ENCODE assay signal across 30 cellular contexts in genomic region chrX:30863969-30864368, GRCh38. TPM values are rescaled to one million over a fixed set of nuclear protein-coding genes. Genes with fewer than 3 reads are reported as not detected.
A peak's percentile ranks its signal among the peaks of the same experiment; 100 is the strongest.
DNase-seq lines count a peak whose midpoint lies in the region; ATAC-seq and TF ChIP-seq lines count a peak whose summit lies in the region.
"Had no signal": no experiment of that assay in that cellular context is flagged by ENCODE, and none has a peak within 500 bp of the region (broad histone marks: within the 10 kb centered on the region; RNA-seq: fewer than 3 reads in every experiment).

No MANE protein-coding gene starts in this region.

- intact Hi-C loops in Right ventricle myocardium superior (cut with DNase I) (no loop called here), left lung (cut with DNase I) (no loop called here), upper lobe of right lung (cut with DNase I) (no loop called here)
- intact Hi-C loops in dendritic cell treated with granulocyte-macrophage colony-stimulating factor and Interleukin-4, amounts not matched to agents 40 ng/mL and 50 ng/mL, for 4 days (cut with micrococcal nuclease) = loop anchor here (1.0 kb wide), 2 partner anchors 13 to 25 kb away; partner anchors contain the start of gene TAB3

- H3K36me3 Mint-ChIP-seq in dendritic cell treated with granulocyte-macrophage colony-stimulating factor and Interleukin-4, amounts not matched to agents 40 ng/mL and 50 ng/mL, for 4 days (ENCODE audit: low read depth) = peaks cover 28% of the 10 kb centered on the region
- peaks cover 11% of the 10 kb centered on the region for H3K36me3 Mint-ChIP-seq in activated T-cell treated with anti-CD3 and anti-CD28 coated beads, Interleukin-2, amount 50 U/mL, for 4 hours (ENCODE audit: insufficient read depth)

- DNase-seq in Right ventricle myocardium superior (no peak), right atrium auricular region (ENCODE audit: low spot score) (no peak), left lung (no peak), upper lobe of right lung (no peak), LoVo (ENCODE audit: low spot score) (no peak), COLO829 (ENCODE audit: low spot score) (no peak)
- DNase-seq in activated T-cell treated with anti-CD3 and anti-CD28 coated beads, Interleukin-2, amount 50 U/mL, for 4 hours = no peak
- DNase-seq: activated CD4-positive, alpha-beta T cell treated with anti-CD3 and anti-CD28 coated beads, Interleukin-2, amount 50 U/mL, for 4 hours; activated CD4-positive, CD25-positive, alpha-beta regulatory T cell; activated naive CD4-positive, alpha-beta T cell treated with anti-CD3 and anti-CD28 coated beads for 36 hours; brain microvascular endothelial cell; COR-L47; DMS79 treated with DMSO at 0.1 percent for 48 hours; effector CD8-positive, alpha-beta T cell; foreskin keratinocyte; GF-D8; hypothalamus; NCI-H1694 treated with DMSO at 0.1 percent for 48 hours; NCI-H2171; NCI-H510A treated with DMSO at 0.1 percent for 48 hours; stimulated activated CD4-positive, alpha-beta T cell treated with anti-CD3 and anti-CD28 coated beads, Interleukin-2, amount 100 ng/mL, for 24 hours; SW 1271; T1000 had no signal

- no peaks in the 10 kb centered on the region for H3K27me3 ChIP-seq in right atrium auricular region
- H3K27me3 ChIP-seq in left lung = no peaks in the 10 kb centered on the region
- no peaks in the 10 kb centered on the region for H3K27me3 ChIP-seq in upper lobe of right lung
- H3K27me3 ChIP-seq: brain microvascular endothelial cell, foreskin keratinocyte, tibial artery had no signal

- no peak overlapping the region for H3K4me3 ChIP-seq in right atrium auricular region
- no peak overlapping the region for H3K4me3 ChIP-seq in left lung
- H3K4me3 ChIP-seq in upper lobe of right lung = no peak overlapping the region
- H3K4me3 ChIP-seq: skin epidermis, tibial artery had no signal

- H3K4me3 Mint-ChIP-seq in dendritic cell treated with granulocyte-macrophage colony-stimulating factor and Interleukin-4, amounts not matched to agents 40 ng/mL and 50 ng/mL, for 4 days = no peak overlapping the region
- H3K4me3 Mint-ChIP-seq in activated T-cell treated with anti-CD3 and anti-CD28 coated beads, Interleukin-2, amount 50 U/mL, for 4 hours = no peak overlapping the region
- H3K4me3 Mint-ChIP-seq: activated naive CD4-positive, alpha-beta T cell treated with anti-CD3 and anti-CD28 coated beads for 36 hours; activated T-helper 1 cell treated with anti-CD3 and anti-CD28 coated beads, Interleukin-12 subunit alpha, Interleukin-12 subunit beta, Interleukin-2, Interleukin-4 antibody, amounts not matched to agents 30 ng/mL and 10 ng/mL and 1 ng/mL, durations not matched to agents 14 hours and 24 hours and 36 hours; natural killer cell treated with Interleukin-12 subunit alpha and Interleukin-12 subunit beta and Interleukin-15 and Interleukin-18, amount 100 ng/mL, for 72 hours had no signal

- no peaks in the 10 kb centered on the region for H3K27me3 Mint-ChIP-seq in dendritic cell treated with granulocyte-macrophage colony-stimulating factor and Interleukin-4, amounts not matched to agents 40 ng/mL and 50 ng/mL, for 4 days
- H3K27me3 Mint-ChIP-seq in activated T-cell treated with anti-CD3 and anti-CD28 coated beads, Interleukin-2, amount 50 U/mL, for 4 hours (ENCODE audit: low read depth) = no peaks in the 10 kb centered on the region
- H3K27me3 Mint-ChIP-seq: natural killer cell treated with Interleukin-12 subunit alpha and Interleukin-12 subunit beta and Interleukin-15 and Interleukin-18, amount 100 ng/mL, for 72 hours had no signal

- peaks cover 5% of the 10 kb centered on the region for H3K4me1 Mint-ChIP-seq in dendritic cell treated with granulocyte-macrophage colony-stimulating factor and Interleukin-4, amounts not matched to agents 40 ng/mL and 50 ng/mL, for 4 days (ENCODE audit: low read depth)
- peaks cover 2% of the 10 kb centered on the region for H3K4me1 Mint-ChIP-seq in activated T-cell treated with anti-CD3 and anti-CD28 coated beads, Interleukin-2, amount 50 U/mL, for 4 hours (ENCODE audit: low read depth)

- ATAC-seq in Right ventricle myocardium superior (ENCODE audit: poor library complexity) (peak; percentile 57), left lung (peak; percentile 28), upper lobe of right lung (peak; percentile 66)
- ATAC-seq in activated T-cell treated with anti-CD3 and anti-CD28 coated beads, Interleukin-2, amount 50 U/mL, for 4 hours = no peak
- ATAC-seq: foreskin keratinocyte; HCT116; natural killer cell treated with Interleukin-12 subunit alpha and Interleukin-12 subunit beta and Interleukin-15 and Interleukin-18, amount 100 ng/mL, for 72 hours had no signal

- H3K27ac Mint-ChIP-seq in dendritic cell treated with granulocyte-macrophage colony-stimulating factor and Interleukin-4, amounts not matched to agents 40 ng/mL and 50 ng/mL, for 4 days = peak overlapping the region; percentile 88
- H3K27ac Mint-ChIP-seq: activated naive CD4-positive, alpha-beta T cell treated with anti-CD3 and anti-CD28 coated beads for 36 hours; activated T-helper 1 cell treated with anti-CD3 and anti-CD28 coated beads, Interleukin-12 subunit alpha, Interleukin-12 subunit beta, Interleukin-2, Interleukin-4 antibody, amounts not matched to agents 30 ng/mL and 10 ng/mL and 1 ng/mL, durations not matched to agents 14 hours and 24 hours and 36 hours; natural killer cell treated with Interleukin-12 subunit alpha and Interleukin-12 subunit beta and Interleukin-15 and Interleukin-18, amount 100 ng/mL, for 72 hours had no signal

- no peaks in the 10 kb centered on the region for H3K9me3 Mint-ChIP-seq in dendritic cell treated with granulocyte-macrophage colony-stimulating factor and Interleukin-4, amounts not matched to agents 40 ng/mL and 50 ng/mL, for 4 days
- no peaks in the 10 kb centered on the region for H3K9me3 Mint-ChIP-seq in activated T-cell treated with anti-CD3 and anti-CD28 coated beads, Interleukin-2, amount 50 U/mL, for 4 hours
- H3K9me3 Mint-ChIP-seq: activated naive CD4-positive, alpha-beta T cell treated with anti-CD3 and anti-CD28 coated beads for 36 hours; activated T-helper 1 cell treated with anti-CD3 and anti-CD28 coated beads, Interleukin-12 subunit alpha, Interleukin-12 subunit beta, Interleukin-2, Interleukin-4 antibody, amounts not matched to agents 30 ng/mL and 10 ng/mL and 1 ng/mL, durations not matched to agents 14 hours and 24 hours and 36 hours; natural killer cell treated with Interleukin-12 subunit alpha and Interleukin-12 subunit beta and Interleukin-15 and Interleukin-18, amount 100 ng/mL, for 72 hours had no signal

- no peaks in the 10 kb centered on the region for H3K9me3 ChIP-seq in right atrium auricular region
- H3K9me3 ChIP-seq in left lung = no peaks in the 10 kb centered on the region
- H3K9me3 ChIP-seq in upper lobe of right lung = no peaks in the 10 kb centered on the region
- H3K9me3 ChIP-seq: tibial artery had no signal

- no peaks in the 10 kb centered on the region for H3K4me1 ChIP-seq in right atrium auricular region
- no peaks in the 10 kb centered on the region for H3K4me1 ChIP-seq in left lung
- H3K4me1 ChIP-seq in upper lobe of right lung = no peaks in the 10 kb centered on the region
- H3K4me1 ChIP-seq: foreskin keratinocyte, tibial artery had no signal

- H3K36me3 ChIP-seq in right atrium auricular region (peaks cover 4% of the 10 kb centered on the region), left lung (peaks cover 0 to 11% of the 10 kb centered on the region in 2 donors), upper lobe of right lung (peaks cover 8% of the 10 kb centered on the region)
- H3K36me3 ChIP-seq: brain microvascular endothelial cell had no signal

- TF ChIP-seq CTCF in right atrium auricular region (IDR thresholded peaks at IDR 0.05) = no peak
- TF ChIP-seq CTCF in left lung (IDR thresholded peaks at IDR 0.05) = no peak
- no peak for TF ChIP-seq CTCF in upper lobe of right lung (IDR thresholded peaks at IDR 0.05)

- no peak overlapping the region for H3K27ac ChIP-seq in right atrium auricular region
- peak overlapping the region in 1 of 2 donors; percentile 37 for H3K27ac ChIP-seq in left lung
- no peak overlapping the region for H3K27ac ChIP-seq in upper lobe of right lung
- H3K27ac ChIP-seq: brain microvascular endothelial cell, foreskin keratinocyte, HL-60, tibial artery had no signal

RNA-seq across cellular contexts. Expression of gene TAB3, which starts 25.1 kb away (rescaled TPM):
- total RNA-seq in Right ventricle myocardium superior = 12.3 TPM
- total RNA-seq in right atrium auricular region = 10 to 100 TPM; 18.4 to 32.4 TPM
- 10 to 100 TPM; 14.8 to 20.6 TPM for total RNA-seq in left lung
- 21.9 TPM for total RNA-seq in upper lobe of right lung
- total RNA-seq in activated T-cell treated with anti-CD3 and anti-CD28 coated beads, Interleukin-2, amount 50 U/mL, for 4 hours = 10 to 100 TPM; 18.1 to 22.0 (median 19.3) TPM

Comparison
In these comparisons a context has a peak if more than half of its experiments do, and no peak if none do; other contexts are left out.
1. ATAC-seq: peak in Right ventricle myocardium superior (single experiment), left lung (single experiment) and upper lobe of right lung (single experiment); none in activated T-cell treated with anti-CD3 and anti-CD28 coated beads, Interleukin-2, amount 50 U/mL, for 4 hours (0 of 2).